ENCODE assay signal across 8 cellular contexts in genomic region chr2:74197983-74198460, GRCh38. TPM values are rescaled to one million over a fixed set of nuclear protein-coding genes. Genes with fewer than 3 reads are reported as not detected.
DNase-seq lines count a peak whose midpoint lies in the region; ATAC-seq and TF ChIP-seq lines count a peak whose summit lies in the region.

No MANE protein-coding gene starts in this region.

- no peak for TF ChIP-seq POLR2A in transverse colon (IDR thresholded peaks at IDR 0.05)

- H3K36me3 ChIP-seq in liver (ENCODE audit: control insufficient read depth in 4 of 4, insufficient read depth in 3 of 4, low read depth in 1 of 4, low read length in 3 of 4) (no peaks in the 10 kb centered on the region), transverse colon (no peaks in the 10 kb centered on the region)

- H3K27ac Mint-ChIP-seq in activated naive CD4-positive, alpha-beta T cell treated with anti-CD3 and anti-CD28 coated beads, Interleukin-2, amount 50 U/mL, for 24 hours, result peak overlapping the region; percentile 100

- 45% methylated on average over 18 of the region's 18 CpGs for WGBS in liver
- WGBS in transverse colon (ENCODE audit: low coverage in 1 of 2), 2 donors, result 36 to 71% methylated on average over 9 to 18 of the region's 18 CpGs

- H3K4me1 ChIP-seq in liver (ENCODE audit: control insufficient read depth in 4 of 4, insufficient read depth in 4 of 4, low read length in 3 of 4), result peaks cover 2 to 17% (median 7%) of the 10 kb centered on the region in 4 donors
- peaks cover 9 to 31% (median 17%) of the 10 kb centered on the region in 4 donors for H3K4me1 ChIP-seq in transverse colon

- peak overlapping the region; percentile 25 to 74 for H3K27ac ChIP-seq in liver (ENCODE audit: low read depth in 1 of 2, low read length in 2 of 2)
- H3K27ac ChIP-seq in transverse colon, result peak overlapping the region; percentile 90 to 98 (median 94)

- H3K27me3 Mint-ChIP-seq in activated naive CD4-positive, alpha-beta T cell treated with anti-CD3 and anti-CD28 coated beads, Interleukin-2, amount 50 U/mL, for 24 hours, result no peaks in the 10 kb centered on the region

- TF ChIP-seq EP300 in transverse colon (IDR thresholded peaks at IDR 0.05; ENCODE audit: low read depth), result no peak

- TF ChIP-seq CTCF in liver (IDR thresholded peaks at IDR 0.05; ENCODE audit: low read depth, low read length, missing input control), result no peak
- no peak for TF ChIP-seq CTCF in transverse colon (IDR thresholded peaks at IDR 0.05)

- peaks cover 30% of the 10 kb centered on the region for H3K4me1 Mint-ChIP-seq in activated naive CD4-positive, alpha-beta T cell treated with anti-CD3 and anti-CD28 coated beads, Interleukin-2, amount 50 U/mL, for 24 hours

- H3K9ac ChIP-seq in liver (ENCODE audit: low read depth in 1 of 2, low read length in 2 of 2), result no peak overlapping the region

- H3K4me3 Mint-ChIP-seq in activated naive CD4-positive, alpha-beta T cell treated with anti-CD3 and anti-CD28 coated beads, Interleukin-2, amount 50 U/mL, for 24 hours, result peak overlapping the region; percentile 99

- H3K4me3 ChIP-seq in liver (ENCODE audit: low read depth in 1 of 3, low read length in 3 of 3) (peak overlapping the region in 1 of 3 donors; percentile 73), transverse colon (peak overlapping the region in 2 of 4 donors; percentile 65 to 91)

- no peaks in the 10 kb centered on the region for H3K9me3 Mint-ChIP-seq in activated naive CD4-positive, alpha-beta T cell treated with anti-CD3 and anti-CD28 coated beads, Interleukin-2, amount 50 U/mL, for 24 hours

- intact Hi-C loops in transverse colon (cut with DNase I; ENCODE audit: low total_unique reads), result no loop called here

- no peak for DNase-seq in activated naive CD4-positive, alpha-beta T cell (lab: John Stamatoyannopoulos, UW)
- DNase-seq in amniotic stem cell (lab: John Stamatoyannopoulos, UW), result peak; percentile 97
- no peak for DNase-seq in transverse colon
- no peak for DNase-seq in dermis blood vessel endothelial cell
- DNase-seq in stimulated activated CD4-positive, alpha-beta T cell treated with anti-CD3 and anti-CD28 coated beads, Interleukin-4, amount 100 ng/mL, for 4 hours, result no peak

- ATAC-seq in GM21515 (IDR thresholded peaks at IDR 0.05; ENCODE audit: unreplicated experiment), result no peak

- H3K27me3 ChIP-seq in liver (ENCODE audit: control insufficient read depth in 4 of 4, insufficient read depth in 4 of 4, low read length in 3 of 4) (peaks cover 0 to 3% (median 0%) of the 10 kb centered on the region in 4 donors), transverse colon (no peaks in the 10 kb centered on the region)

- H3K36me3 Mint-ChIP-seq in activated naive CD4-positive, alpha-beta T cell treated with anti-CD3 and anti-CD28 coated beads, Interleukin-2, amount 50 U/mL, for 24 hours, result peaks cover 25% of the 10 kb centered on the region

- TF ChIP-seq RAD21 in liver (IDR thresholded peaks at IDR 0.05), result no peak

- H3K9me3 ChIP-seq in liver (ENCODE audit: control insufficient read depth in 4 of 4, low read length in 3 of 4) (peaks cover 0 to 4% (median 0%) of the 10 kb centered on the region in 4 donors), transverse colon (no peaks in the 10 kb centered on the region)

- in situ Hi-C loops in transverse colon (cut with MboI; ENCODE audit: low pct_ligation_motif_present in 1 of 4, low pct_unique_long_range_greater_than_20kb in 1 of 4, low sequenced_read_pairs in 3 of 4), result no loop called here

TF ChIP-seq in liver, 16 proteins besides CTCF, POLR2A, EP300 and RAD21:
- TF ChIP-seq FOXA2 (IDR thresholded peaks at IDR 0.05) (no peak), HNF4A (conservative IDR thresholded peaks at IDR 0.05) (no peak), ZBTB33 (IDR thresholded peaks at IDR 0.05) (no peak), REST (IDR thresholded peaks at IDR 0.05) (no peak), JUND (IDR thresholded peaks at IDR 0.05) (no peak)

RNA-seq across cellular contexts. Expression of gene MTHFD2, which starts 0.4 kb away (rescaled TPM):
- total RNA-seq in liver (10 to 100 TPM in 1 of 2 donors, 1 to 10 TPM in 1; 2.8 to 27.5 TPM), transverse colon (100 to 1,000 TPM in 1 of 4 donors, 10 to 100 TPM in 2, 1 to 10 TPM in 1; 2.2 to 220 (median 17.8) TPM), dermis blood vessel endothelial cell (28.6 and 91.0 TPM in 2 replicates)
- polyA plus RNA-seq in liver, result 1 to 10 TPM; 1.6 to 2.8 TPM

RNA-seq across cellular contexts. Expression of gene MOB1A, which starts 19.3 kb away (rescaled TPM):
- total RNA-seq in liver (10 to 100 TPM; 30.1 to 44.7 TPM), transverse colon (10 to 100 TPM; 43.0 to 91.9 (median 68.8) TPM), dermis blood vessel endothelial cell (121 and 145 TPM in 2 replicates)
- 10 to 100 TPM; 15.5 to 15.8 TPM for polyA plus RNA-seq in liver

RNA-seq across cellular contexts. Expression of gene BOLA3, which starts 50.3 kb away (rescaled TPM):
- total RNA-seq in liver (10 to 100 TPM in 1 of 2 donors, 1 to 10 TPM in 1; 9.5 to 25.2 TPM), transverse colon (10 to 100 TPM in 2 of 4 donors, 1 to 10 TPM in 1, not detected in 1; 3.0 to 51.5 (median 44.0) TPM), dermis blood vessel endothelial cell (23.7 and 24.3 TPM in 2 replicates)
- polyA plus RNA-seq in liver, result 10 to 100 TPM; 29.0 to 35.2 TPM
